Comparison of ENCODE assay signal across 16 cellular contexts in the genomic region with DNA sequence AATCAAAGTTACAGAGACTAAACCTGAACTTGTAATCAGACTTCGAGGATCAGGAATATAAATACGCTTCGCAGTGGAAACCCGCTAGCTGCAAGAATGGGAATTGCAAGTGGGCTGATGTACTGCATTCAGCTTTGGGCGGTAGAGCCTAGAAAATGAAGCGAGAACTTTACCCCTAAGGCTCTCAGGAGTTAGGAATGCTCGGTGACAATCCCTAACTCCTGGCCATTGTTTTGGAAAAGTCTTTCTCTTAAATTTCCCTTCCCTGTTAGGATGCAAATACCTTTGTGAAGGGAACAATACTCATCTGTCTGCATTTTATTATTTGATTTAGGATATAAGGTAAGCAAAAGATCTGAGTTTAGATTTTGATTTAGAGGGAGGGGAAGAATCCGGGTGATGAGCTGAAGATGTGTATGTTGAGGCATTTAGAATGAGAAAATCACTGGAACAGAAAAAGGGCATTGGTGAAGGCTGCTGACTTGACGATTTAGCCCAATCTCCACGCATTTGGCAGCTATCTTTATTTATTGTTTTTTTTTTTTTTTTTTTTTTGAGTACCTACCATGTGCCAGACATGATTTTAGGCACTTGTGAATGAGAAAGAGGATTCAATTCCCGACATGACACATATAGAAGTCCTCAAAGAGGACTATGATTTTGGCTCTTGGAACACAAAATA. TPM values are rescaled to one million over a fixed set of nuclear protein-coding genes. Genes with fewer than 3 reads are reported as not detected.
A peak's percentile ranks its signal among the peaks of the same experiment; 100 is the strongest.
DNase-seq lines count a peak whose midpoint lies in the region; ATAC-seq, FAIRE-seq and TF ChIP-seq lines count a peak whose summit lies in the region.
"Had no signal": no experiment of that assay in that cellular context is flagged by ENCODE, and none has a peak within 500 bp of the region (broad histone marks: within the 10 kb centered on the region; RNA-seq: fewer than 3 reads in every experiment).

No MANE protein-coding gene starts in this region.

- ATAC-seq in GM18873 (IDR thresholded peaks at IDR 0.05; ENCODE audit: low FRiP score, unreplicated experiment): no peak
- ATAC-seq: left lobe of liver had no signal

- H3K9me3 Mint-ChIP-seq in astrocyte (ENCODE audit: unreplicated experiment) (no peaks in the 10 kb centered on the region), immature natural killer cell (peaks cover 2 to 13% (median 4%) of the 10 kb centered on the region in 6 donors)

- no peak overlapping the region for H3K9ac ChIP-seq in astrocyte (ENCODE audit: low read length)

- H3K36me3 Mint-ChIP-seq in astrocyte (ENCODE audit: low read depth, unreplicated experiment) (no peaks in the 10 kb centered on the region), immature natural killer cell (no peaks in the 10 kb centered on the region)

- 37 to 54% (median 43%) methylated on average over 11 of the region's 11 CpGs for WGBS in small intestine, 3 donors

- H3K27me3 ChIP-seq in astrocyte (ENCODE audit: insufficient read depth, low read length) (peaks cover 35% of the 10 kb centered on the region), small intestine (ENCODE audit: control insufficient read depth in 2 of 2, insufficient read depth in 2 of 2, low read length in 2 of 2) (peaks cover 0 to 5% of the 10 kb centered on the region in 2 donors)

- FAIRE-seq in astrocyte (lab: Jason Lieb, UNC): no peak
- no peak for FAIRE-seq in small intestine (lab: Jason Lieb, UNC)

- H3K27me3 Mint-ChIP-seq in astrocyte (ENCODE audit: low read depth, unreplicated experiment) (peaks cover 24% of the 10 kb centered on the region), immature natural killer cell (ENCODE audit: low read depth in 3 of 3) (peaks cover 7 to 26% (median 16%) of the 10 kb centered on the region in 3 donors)

- no peak overlapping the region for H2AFZ ChIP-seq in astrocyte (ENCODE audit: low read depth, low read length)
- H2AFZ ChIP-seq: PC-9 had no signal

- H3K4me1 ChIP-seq in astrocyte (ENCODE audit: insufficient read depth, low read length) (peaks cover 4% of the 10 kb centered on the region), small intestine (ENCODE audit: control insufficient read depth in 2 of 2, insufficient read depth in 1 of 2, low read depth in 1 of 2, low read length in 1 of 2) (no peaks in the 10 kb centered on the region)

- peak; percentile 55 for DNase-seq in NCI-H2107 treated with DMSO at 0.1 percent for 48 hours (lab: John Stamatoyannopoulos, UW; ENCODE audit: unreplicated experiment)
- DNase-seq in NCI-H2107 (lab: John Stamatoyannopoulos, UW): no peak
- DNase-seq in astrocyte (ENCODE audit: low read depth): no peak
- peak; percentile 38 for DNase-seq in iPS DF 4.7 (ENCODE audit: extremely low read depth, low spot score)
- DNase-seq in small intestine: peak; percentile 36
- DNase-seq in immature natural killer cell: no peak
- DNase-seq in stimulated activated CD4-positive, alpha-beta T cell treated with anti-CD3 and anti-CD28 coated beads, Interleukin-4, amount 100 ng/mL, for 4 hours: no peak
- DNase-seq: activated CD4-positive, alpha-beta T cell treated with anti-CD3 and anti-CD28 coated beads, Interleukin-2, amount 50 U/mL, for 4 hours; activated effector memory CD4-positive, alpha-beta T cell treated with Interleukin-2 at 50 U/mL for 16 hours; central memory CD4-positive, alpha-beta T cell; Kasumi-1; NCI-H2171 treated with DMSO at 0.1 percent for 48 hours; PC-9 had no signal

- no peak overlapping the region for H3K4me2 ChIP-seq in astrocyte (ENCODE audit: low read length)
- H3K4me2 ChIP-seq: PC-9 had no signal

- no peaks in the 10 kb centered on the region for H3K9me3 ChIP-seq in astrocyte (ENCODE audit: insufficient read depth, low read depth, low read length)
- no peaks in the 10 kb centered on the region for H3K9me3 ChIP-seq in small intestine (ENCODE audit: control insufficient read depth, low read depth)

- H3K27ac ChIP-seq in astrocyte (ENCODE audit: low read depth, low read length): no peak overlapping the region
- no peak overlapping the region for H3K27ac ChIP-seq in small intestine (ENCODE audit: low read depth in 1 of 2, low read length in 1 of 2)
- H3K27ac ChIP-seq: PC-9 had no signal

- TF ChIP-seq CTCF in astrocyte (IDR thresholded peaks at IDR 0.05; ENCODE audit: insufficient read depth, low read depth, low read length): peak; percentile 23

- H3K27ac Mint-ChIP-seq in astrocyte (ENCODE audit: unreplicated experiment): no peak overlapping the region
- H3K27ac Mint-ChIP-seq in immature natural killer cell: no peak overlapping the region
- H3K27ac Mint-ChIP-seq: T-helper 2 cell treated with Interferon-gamma antibody and Interleukin-4, amounts not matched to agents 5 μg/mL and 100 μg/mL, for 36 hours had no signal

- H4K20me1 ChIP-seq in astrocyte (ENCODE audit: insufficient read depth, low read length): no peaks in the 10 kb centered on the region

- H3K79me2 ChIP-seq in astrocyte (ENCODE audit: insufficient read depth, low read length): no peaks in the 10 kb centered on the region

- H3K4me3 Mint-ChIP-seq in astrocyte (ENCODE audit: unreplicated experiment) (no peak overlapping the region), immature natural killer cell (no peak overlapping the region)
- H3K4me3 Mint-ChIP-seq: T-helper 2 cell treated with Interferon-gamma antibody and Interleukin-4, amounts not matched to agents 5 μg/mL and 100 μg/mL, for 36 hours had no signal

- H3K4me1 Mint-ChIP-seq in astrocyte (ENCODE audit: low read depth, unreplicated experiment) (peaks cover 3% of the 10 kb centered on the region), immature natural killer cell (no peaks in the 10 kb centered on the region)

- H3K4me3 ChIP-seq in astrocyte (ENCODE audit: insufficient read depth, low read depth, low read length) (no peak overlapping the region), small intestine (ENCODE audit: low read depth in 1 of 2, low read length in 2 of 2) (no peak overlapping the region)
- H3K4me3 ChIP-seq: PC-9 had no signal

- H3K36me3 ChIP-seq in astrocyte (ENCODE audit: insufficient read depth, low read length): no peaks in the 10 kb centered on the region
- no peaks in the 10 kb centered on the region for H3K36me3 ChIP-seq in small intestine (ENCODE audit: control insufficient read depth in 2 of 2, insufficient read depth in 2 of 2, low read length in 2 of 2)

RNA-seq across cellular contexts. Expression of gene TOX3, which starts 2.2 kb away (rescaled TPM):
- 1.9 and 2.3 TPM in 2 replicates for total RNA-seq in astrocyte
- polyA plus RNA-seq in small intestine: 10 to 100 TPM in 1 of 3 donors, 1 to 10 TPM in 2; 8.9 to 10.5 (median 9.0) TPM
- not detected for polyA plus RNA-seq in immature natural killer cell
- total RNA-seq: PC-9 had no signal

Comparison
In these comparisons a context has a peak if more than half of its experiments do, and no peak if none do; other contexts are left out.
1. DNase-seq: peak in NCI-H2107 treated with DMSO at 0.1 percent for 48 hours (single experiment), iPS DF 4.7 (single experiment) and small intestine (single experiment); none in NCI-H2107 (single experiment), astrocyte (single experiment), immature natural killer cell (0 of 3) and stimulated activated CD4-positive, alpha-beta T cell treated with anti-CD3 and anti-CD28 coated beads, Interleukin-4, amount 100 ng/mL, for 4 hours (0 of 2).
2. RNA of gene TOX3, which starts 2.2 kb away (polyA plus RNA-seq): 8.9 to 10.5 TPM in small intestine; not detected in immature natural killer cell; every median in the first group is over 4 times any median in the second.